ENCODE assay signal across 8 cellular contexts in the genomic region with DNA sequence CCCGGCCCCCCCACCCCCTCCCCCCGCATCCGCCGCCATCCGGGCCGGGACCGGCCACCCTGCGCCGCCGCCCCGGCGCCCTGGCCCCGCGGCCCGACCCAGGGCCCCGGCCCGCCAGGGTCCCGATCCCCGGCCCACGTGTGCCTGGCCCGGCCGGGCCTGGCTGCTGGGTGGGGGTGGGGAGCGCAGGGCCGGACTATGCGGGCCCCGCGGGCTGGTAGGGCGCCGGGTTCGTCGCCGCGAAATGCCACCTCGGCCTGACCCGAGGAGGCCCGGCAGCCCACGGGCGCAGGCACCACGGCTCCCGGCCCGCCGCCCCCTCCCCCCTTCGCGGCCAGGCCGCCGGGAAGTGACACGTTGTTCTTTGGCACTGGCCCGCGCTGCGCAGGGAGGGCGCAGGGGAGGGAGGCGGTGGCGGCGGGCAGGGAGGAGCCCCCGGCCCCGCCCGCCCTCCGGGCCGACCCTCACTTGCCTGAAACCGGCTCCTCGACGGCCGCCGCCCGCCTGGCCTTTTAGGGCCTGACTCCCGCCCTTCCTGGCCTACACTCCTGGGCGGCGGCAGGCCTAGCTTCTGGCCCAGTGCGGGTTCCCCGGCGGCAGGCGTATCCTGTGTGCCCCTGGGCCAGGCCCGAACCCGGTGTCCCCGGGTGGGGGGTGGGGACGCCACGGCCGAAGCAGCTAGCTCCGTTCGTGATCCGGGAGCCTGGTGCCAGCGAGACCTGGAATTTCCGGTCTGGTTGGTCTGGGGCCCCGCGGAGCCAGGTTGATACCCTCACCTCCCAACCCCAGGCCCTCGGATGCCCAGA. TPM values are rescaled to one million over a fixed set of nuclear protein-coding genes. Genes with fewer than 3 reads are reported as not detected.
DNase-seq lines count a peak whose midpoint lies in the region; ATAC-seq and TF ChIP-seq lines count a peak whose summit lies in the region.

No MANE protein-coding gene starts in this region.

- no peaks in the 10 kb centered on the region for H3K9me3 Mint-ChIP-seq in CD8-positive, alpha-beta memory T cell

- WGBS in heart left ventricle, 4 donors: 0 to 2% (median 1%) methylated on average over 33 to 86 of the region's 86 CpGs

- H3K4me3 ChIP-seq in CD8-positive, alpha-beta memory T cell (ENCODE audit: low read length): peak overlapping the region; percentile 78
- peak overlapping the region; percentile 46 to 92 (median 88) for H3K4me3 ChIP-seq in heart left ventricle

- intact Hi-C loops in heart left ventricle (cut with DNase I): loop anchor here in 6 of 10 donors (1.0 to 10.0 kb wide), 7 partner anchors 16 to 140 kb away; partner anchors contain the start of genes FAM131A (in 3 of the 6), ABCF3 (in 2 of the 6), PSMD2 (in 2 of the 6) and AP2M1 (in 1 of the 6)
- intact Hi-C loops in posterior vena cava (cut with DNase I): loop anchor here in 1 of 2 donors (10.0 kb wide), 1 partner anchor 130 kb away; the partner anchor contains the start of gene ABCF3

- TF ChIP-seq CTCF in heart left ventricle (IDR thresholded peaks at IDR 0.05): no peak

- H3K4me1 ChIP-seq in CD8-positive, alpha-beta memory T cell (ENCODE audit: insufficient read depth, low read length): peaks cover 22% of the 10 kb centered on the region
- H3K4me1 ChIP-seq in heart left ventricle: peaks cover 0 to 48% (median 43%) of the 10 kb centered on the region in 12 donors

- H3K27me3 Mint-ChIP-seq in CD8-positive, alpha-beta memory T cell: no peaks in the 10 kb centered on the region

- H3K4me3 Mint-ChIP-seq in CD8-positive, alpha-beta memory T cell: peak overlapping the region; percentile 83 to 91 (median 88)

- TF ChIP-seq POLR2A in heart left ventricle (IDR thresholded peaks at IDR 0.05): peak in 1 of 2 donors; percentile 49

- ATAC-seq in GM19438 (IDR thresholded peaks at IDR 0.05; ENCODE audit: low read depth, unreplicated experiment) (peak; percentile 49), HG03460 (IDR thresholded peaks at IDR 0.05; ENCODE audit: unreplicated experiment) (peak; percentile 33), heart left ventricle (peak; percentile 50 to 87 (median 81))

- no peaks in the 10 kb centered on the region for H3K27me3 ChIP-seq in CD8-positive, alpha-beta memory T cell (ENCODE audit: insufficient read depth, low read length, poor library complexity, severe bottlenecking)
- no peaks in the 10 kb centered on the region for H3K27me3 ChIP-seq in heart left ventricle

- no peaks in the 10 kb centered on the region for H3K9me3 ChIP-seq in CD8-positive, alpha-beta memory T cell (ENCODE audit: low read length)
- no peaks in the 10 kb centered on the region for H3K9me3 ChIP-seq in heart left ventricle

- H3K4me1 Mint-ChIP-seq in CD8-positive, alpha-beta memory T cell: peaks cover 30 to 43% (median 36%) of the 10 kb centered on the region in 3 donors

- peaks cover 8% of the 10 kb centered on the region for H3K36me3 ChIP-seq in CD8-positive, alpha-beta memory T cell (ENCODE audit: insufficient read depth, low read length)
- H3K36me3 ChIP-seq in heart left ventricle: peaks cover 0 to 31% (median 20%) of the 10 kb centered on the region in 9 donors

- in situ Hi-C loops in SK-MEL-5 (cut with HindIII; ENCODE audit: low pct_unique_long_range_greater_than_20kb, low sequenced_read_pairs): no loop called here

- CTCF ChIA-PET in CD8-positive, alpha-beta memory T cell (lab: Charles Lee): no interaction called here

- DNase-seq in CD8-positive, alpha-beta memory T cell: peak; percentile 70 to 85 (median 75)
- DNase-seq in SK-MEL-5 (ENCODE audit: low read depth, low spot score) (peak; percentile 42), heart left ventricle (peak; percentile 89 to 94 (median 92)), posterior vena cava (ENCODE audit: low spot score) (peak; percentile 96), HPDE6-E6E7 (ENCODE audit: extremely low spot score) (no peak)
- peak; percentile 44 for DNase-seq in activated naive CD8-positive, alpha-beta T cell treated with anti-CD3 and anti-CD28 coated beads, Interleukin-2, amount 50 U/mL, for 16 hours (ENCODE audit: low read depth, low spot score)

- POLR2A ChIA-PET in CD8-positive, alpha-beta memory T cell (lab: Charles Lee): interaction anchor here (0.7 kb wide), 1 partner anchor 199 kb away, joined by 3 read pairs; no protein-coding TSS in a partner anchor

- H3K27ac ChIP-seq in CD8-positive, alpha-beta memory T cell (ENCODE audit: low read depth, low read length): peak overlapping the region; percentile 82
- peak overlapping the region; percentile 89 to 99 (median 96) for H3K27ac ChIP-seq in heart left ventricle

- H3K27ac Mint-ChIP-seq in CD8-positive, alpha-beta memory T cell: peak overlapping the region; percentile 88 to 99 (median 96)

- H3K36me3 Mint-ChIP-seq in CD8-positive, alpha-beta memory T cell: peaks cover 0 to 31% (median 3%) of the 10 kb centered on the region in 3 donors

RNA-seq across cellular contexts. Expression of gene EIF4G1, which starts 0.5 kb away (rescaled TPM):
- total RNA-seq in CD8-positive, alpha-beta memory T cell: 100 to 1,000 TPM; 693 to 694 TPM
- polyA plus RNA-seq in CD8-positive, alpha-beta memory T cell: 46.2 TPM
- 211 and 237 TPM in 2 replicates for total RNA-seq in SK-MEL-5 (2014; rRNA removed; shearing (Covaris generic))
- polyA plus RNA-seq in SK-MEL-5 (2015; cell fraction: cytosol; rRNA removed): 342 and 460 TPM in 2 replicates
- polyA plus RNA-seq in SK-MEL-5 (2015; cell fraction: nucleus; rRNA removed): 311 and 351 TPM in 2 replicates
- total RNA-seq in heart left ventricle (100 to 1,000 TPM; 211 to 406 (median 229) TPM), posterior vena cava (100 to 1,000 TPM; 273 to 325 TPM)
- 100 to 1,000 TPM; 178 to 407 TPM for polyA plus RNA-seq in heart left ventricle

RNA-seq across cellular contexts. Expression of gene PSMD2, which starts 15.9 kb away (rescaled TPM):
- total RNA-seq in CD8-positive, alpha-beta memory T cell: 100 to 1,000 TPM; 334 to 342 TPM
- 211 TPM for polyA plus RNA-seq in CD8-positive, alpha-beta memory T cell
- 423 and 430 TPM in 2 replicates for total RNA-seq in SK-MEL-5 (2014; rRNA removed; shearing (Covaris generic))
- 389 and 420 TPM in 2 replicates for polyA plus RNA-seq in SK-MEL-5 (2015; cell fraction: cytosol; rRNA removed)
- polyA plus RNA-seq in SK-MEL-5 (2015; cell fraction: nucleus; rRNA removed): 339 and 360 TPM in 2 replicates
- 100 to 1,000 TPM; 198 to 314 (median 232) TPM for total RNA-seq in heart left ventricle
- 100 to 1,000 TPM in 1 of 2 donors, 10 to 100 TPM in 1; 82.3 to 443 TPM for polyA plus RNA-seq in heart left ventricle
- 100 to 1,000 TPM; 128 to 163 TPM for total RNA-seq in posterior vena cava

RNA-seq across cellular contexts. Expression of gene FAM131A, which starts 22.5 kb away (rescaled TPM):
- total RNA-seq in CD8-positive, alpha-beta memory T cell: 1 to 10 TPM; 2.2 to 2.4 TPM
- polyA plus RNA-seq in CD8-positive, alpha-beta memory T cell: 2.2 TPM
- 17.7 and 19.5 TPM in 2 replicates for total RNA-seq in SK-MEL-5 (2014; rRNA removed; shearing (Covaris generic))
- 20.9 and 21.4 TPM in 2 replicates for polyA plus RNA-seq in SK-MEL-5 (2015; cell fraction: cytosol; rRNA removed)
- 26.0 and 34.1 TPM in 2 replicates for polyA plus RNA-seq in SK-MEL-5 (2015; cell fraction: nucleus; rRNA removed)
- total RNA-seq in heart left ventricle (10 to 100 TPM; 21.9 to 53.2 (median 30.9) TPM), posterior vena cava (10 to 100 TPM; 30.4 to 37.4 TPM)
- 10 to 100 TPM; 24.1 to 36.9 TPM for polyA plus RNA-seq in heart left ventricle

RNA-seq across cellular contexts. Expression of gene ECE2, which starts 39.1 kb away (rescaled TPM):
- not detected for total RNA-seq in CD8-positive, alpha-beta memory T cell
- not detected for polyA plus RNA-seq in CD8-positive, alpha-beta memory T cell
- total RNA-seq in SK-MEL-5 (2014; rRNA removed; shearing (Covaris generic)): not detected in 2 replicates
- polyA plus RNA-seq in SK-MEL-5 (2015; cell fraction: cytosol; rRNA removed): not detected in 2 replicates
- not detected in 2 replicates for polyA plus RNA-seq in SK-MEL-5 (2015; cell fraction: nucleus; rRNA removed)
- total RNA-seq in heart left ventricle: under 1 TPM in 1 of 9 donors, not detected in 8; 0.10 TPM
- not detected for polyA plus RNA-seq in heart left ventricle
- total RNA-seq in posterior vena cava: not detected

RNA-seq across cellular contexts. Expression of gene CLCN2, which starts 46.5 kb away (rescaled TPM):
- 1 to 10 TPM; 6.3 to 7.3 TPM for total RNA-seq in CD8-positive, alpha-beta memory T cell
- 0.54 TPM for polyA plus RNA-seq in CD8-positive, alpha-beta memory T cell
- total RNA-seq in SK-MEL-5 (2014; rRNA removed; shearing (Covaris generic)): 5.7 and 5.9 TPM in 2 replicates
- polyA plus RNA-seq in SK-MEL-5 (2015; cell fraction: cytosol; rRNA removed): 9.3 and 12.9 TPM in 2 replicates
- polyA plus RNA-seq in SK-MEL-5 (2015; cell fraction: nucleus; rRNA removed): 47.1 and 73.2 TPM in 2 replicates
- 1 to 10 TPM; 1.3 to 3.6 (median 2.0) TPM for total RNA-seq in heart left ventricle
- polyA plus RNA-seq in heart left ventricle: 1 to 10 TPM; 1.2 to 2.7 TPM
- total RNA-seq in posterior vena cava: 1 to 10 TPM; 3.7 to 4.0 TPM
